1 cellular context compared by ENCODE assay signal in genomic region chr1:43973981-43974442, GRCh38.
TF ChIP-seq lines count a peak whose summit lies in the region.

No MANE protein-coding gene starts in this region.

TF ChIP-seq in K562, 482 proteins besides CTCF, POLR2A, EP300 and RAD21:
- TF ChIP-seq YY1 (IDR thresholded peaks at IDR 0.05; ENCODE audit: borderline replicate concordance in 1 of 3, control insufficient read depth in 1 of 3, extremely low read depth in 1 of 3, insufficient read depth in 3 of 3, insufficient read length in 1 of 3, insufficient replicate concordance in 2 of 3, low read depth in 1 of 3, low read length in 2 of 3) (peak in 1 of 3 experiments; percentile 2), NFIX (CRISPR knock-in tag; IDR thresholded peaks at IDR 0.05; ENCODE audit: low read depth) (no peak), PRPF4 (IDR thresholded peaks at IDR 0.05; ENCODE audit: insufficient read depth, low read depth, low read length, poor library complexity, severe bottlenecking) (no peak), MLLT1 (IDR thresholded peaks at IDR 0.05) (peak in 1 of 2 experiments; percentile 47; a peak in 1 of 4 replicates), ELF4 (CRISPR knock-in tag; IDR thresholded peaks at IDR 0.05) (0 out of 2 replicates have a peak, but pooled peaks have one; percentile 8), FOSL1 (tag; conservative IDR thresholded peaks at IDR 0.05) (no peak), ZNF212 (CRISPR knock-in tag; IDR thresholded peaks at IDR 0.05) (no peak), ZNF12 (CRISPR knock-in tag; IDR thresholded peaks at IDR 0.05) (no peak), MTA2 (IDR thresholded peaks at IDR 0.05; ENCODE audit: low read depth) (0 out of 2 replicates have a peak, but pooled peaks have one; percentile 14), ZNF174 (CRISPR knock-in tag; IDR thresholded peaks at IDR 0.05) (no peak), CEBPG (CRISPR knock-in tag; IDR thresholded peaks at IDR 0.05) (0 out of 2 replicates have a peak, but pooled peaks have one; percentile 15), CEBPG (tag; conservative IDR thresholded peaks at IDR 0.05 in 1 of 2, IDR thresholded peaks at IDR 0.05 in 1 of 2) (no peak), ZNF41 (CRISPR knock-in tag; conservative IDR thresholded peaks at IDR 0.05) (no peak), SAP30 (IDR thresholded peaks at IDR 0.05; ENCODE audit: borderline replicate concordance, insufficient read depth, low read depth, low read length, poor library complexity, severe bottlenecking) (no peak), JUN (IDR thresholded peaks at IDR 0.05; ENCODE audit: borderline replicate concordance, low read depth, low read length) (no peak), JUN (CRISPR knock-in tag; IDR thresholded peaks at IDR 0.05; ENCODE audit: borderline replicate concordance) (0 out of 2 replicates have a peak, but pooled peaks have one; percentile 36), TAF1 (IDR thresholded peaks at IDR 0.05; ENCODE audit: control insufficient read depth, extremely low read depth, insufficient read depth, low read length, severe bottlenecking) (no peak), ZNF232 (CRISPR knock-in tag; IDR thresholded peaks at IDR 0.05) (0 out of 2 replicates have a peak, but pooled peaks have one; percentile 46), PCBP2 (IDR thresholded peaks at IDR 0.05; ENCODE audit: low read depth, low read length, poor library complexity, severe bottlenecking) (no peak), ZNF133 (CRISPR knock-in tag; IDR thresholded peaks at IDR 0.05) (no peak), GTF2E2 (tag; IDR thresholded peaks at IDR 0.05) (no peak), FOXA3 (CRISPR knock-in tag; conservative IDR thresholded peaks at IDR 0.05 in 1 of 2, IDR thresholded peaks at IDR 0.05 in 1 of 2) (peak in 1 of 2 experiments; percentile 73; a peak in 1 of 4 replicates), ZBTB43 (CRISPR knock-in tag; IDR thresholded peaks at IDR 0.05) (0 out of 2 replicates have a peak, but pooled peaks have one; percentile 16), PHB2 (IDR thresholded peaks at IDR 0.05; ENCODE audit: low read depth) (peak; percentile 33; the same call in 1 of the 2 replicates)
TF ChIP-seq in K562: peak in this region for 10.
